In the genomic region with DNA sequence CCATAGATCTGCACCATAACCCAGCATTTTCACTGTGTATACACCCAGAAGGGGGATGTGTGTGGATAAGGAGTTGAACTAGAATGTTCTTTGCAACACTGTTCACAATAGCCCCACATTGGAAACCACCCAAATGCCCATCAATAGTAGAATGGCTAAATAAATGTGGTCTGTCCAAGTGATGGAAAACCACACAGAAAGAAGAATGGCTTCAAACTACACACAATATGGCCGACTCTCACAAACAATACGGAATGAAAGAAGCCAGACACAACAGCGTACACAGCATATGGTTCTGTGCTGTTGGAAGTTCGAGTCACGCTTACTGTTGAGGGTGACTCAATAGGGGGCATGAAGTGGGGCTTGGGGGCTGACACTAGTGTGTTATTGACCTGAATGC, we compare ENCODE assay signal across 21 cellular contexts.
"Had no signal": no experiment of that assay in that cellular context is flagged by ENCODE, and none has a peak within 500 bp of the region (broad histone marks: within the 10 kb centered on the region; RNA-seq: fewer than 3 reads in every experiment).

No MANE protein-coding gene starts in this region.

- DNase-seq: activated CD4-positive, alpha-beta T cell treated with anti-CD3 and anti-CD28 coated beads for 4 hours; activated CD4-positive, alpha-beta T cell treated with anti-CD3 and anti-CD28 coated beads, Interleukin-2, amount 50 U/mL, for 48 hours; activated CD4-positive, CD25-positive, alpha-beta regulatory T cell; activated naive CD4-positive, alpha-beta T cell treated with Interleukin-2 at 50 U/mL for 16 hours; activated naive CD8-positive, alpha-beta T cell treated with anti-CD3 and anti-CD28 coated beads for 36 hours; activated T-cell treated with anti-CD3 and anti-CD28 coated beads, Interleukin-2, amount 50 U/mL, for 48 hours; effector memory CD4-positive, alpha-beta T cell; left cardiac atrium; mesendoderm; naive B cell; right lobe of liver; stimulated activated naive B cell treated with anti-CD40 and anti-IgM and Interleukin-4, amounts not matched to agents 10 μg/mL and 1 μg/mL and 100 μg/mL, for 72 hours; T-helper 17 cell; testis had no signal

- H3K9ac ChIP-seq: parathyroid adenoma had no signal

- H3K4me3 Mint-ChIP-seq: activated naive CD8-positive, alpha-beta T cell treated with anti-CD3 and anti-CD28 coated beads for 36 hours; stimulated activated naive B cell treated with anti-CD40 and anti-IgM and Interleukin-4, amounts not matched to agents 10 μg/mL and 1 μg/mL and 100 μg/mL, for 72 hours; T-helper 17 cell had no signal

- H3K9me3 Mint-ChIP-seq: activated naive CD8-positive, alpha-beta T cell treated with anti-CD3 and anti-CD28 coated beads for 36 hours; type B pancreatic cell had no signal

- H3K4me3 ChIP-seq: cardiac muscle cell, right lobe of liver, skin epidermis, testis, vagina had no signal

- H3K27me3 ChIP-seq: cardiac muscle cell, right lobe of liver, testis, vagina had no signal

- ATAC-seq: esophagus mucosa; left cardiac atrium; stimulated activated naive B cell treated with anti-CD40 and anti-IgM and Interleukin-4, amounts not matched to agents 10 μg/mL and 1 μg/mL and 100 μg/mL, for 72 hours; T-helper 17 cell had no signal

- H3K27ac ChIP-seq: cardiac muscle cell, neutrophil, parathyroid adenoma, right lobe of liver, skin epidermis, testis, vagina had no signal

- H3K4me1 ChIP-seq: parathyroid adenoma, testis had no signal

- H3K36me3 Mint-ChIP-seq: stimulated activated naive B cell treated with anti-CD40 and anti-IgM and Interleukin-4, amounts not matched to agents 10 μg/mL and 1 μg/mL and 100 μg/mL, for 72 hours; type B pancreatic cell had no signal

- H3K9me3 ChIP-seq: neutrophil, right lobe of liver, testis, vagina had no signal

- H3K27ac Mint-ChIP-seq: activated naive CD8-positive, alpha-beta T cell treated with anti-CD3 and anti-CD28 coated beads for 36 hours; stimulated activated naive B cell treated with anti-CD40 and anti-IgM and Interleukin-4, amounts not matched to agents 10 μg/mL and 1 μg/mL and 100 μg/mL, for 72 hours; T-helper 17 cell had no signal

- H3K36me3 ChIP-seq: cardiac muscle cell, neutrophil, right lobe of liver, vagina had no signal

- H3K27me3 Mint-ChIP-seq: activated naive CD8-positive, alpha-beta T cell treated with anti-CD3 and anti-CD28 coated beads for 36 hours; T-helper 17 cell; type B pancreatic cell had no signal

- H2AFZ ChIP-seq: parathyroid adenoma had no signal
